33 cellular contexts compared by ENCODE assay signal in the genomic region with DNA sequence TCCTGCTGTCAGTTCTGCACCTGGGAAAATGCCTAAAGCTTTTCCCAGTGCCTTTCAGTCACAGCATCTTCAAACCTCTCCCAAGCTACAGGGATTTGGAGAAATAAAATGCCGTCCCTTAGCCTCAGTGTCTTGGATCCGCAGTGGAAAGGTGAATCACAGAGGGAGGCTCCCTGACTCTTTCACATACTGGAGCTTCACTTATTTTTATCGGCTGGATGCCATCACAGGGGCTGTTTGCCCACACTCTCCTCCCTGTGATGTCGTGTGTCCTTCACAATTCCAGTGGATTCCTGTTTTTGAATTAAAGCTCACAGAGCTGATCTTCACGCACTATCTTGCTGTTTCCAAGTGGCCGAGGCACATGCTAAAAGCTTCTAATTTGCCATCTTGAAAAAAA.
"Had no signal": no experiment of that assay in that cellular context is flagged by ENCODE, and none has a peak within 500 bp of the region (broad histone marks: within the 10 kb centered on the region; RNA-seq: fewer than 3 reads in every experiment).

No MANE protein-coding gene starts in this region.

- H3K4me3 Mint-ChIP-seq: activated naive CD8-positive, alpha-beta T cell treated with anti-CD3 and anti-CD28 coated beads for 36 hours; stimulated activated memory B cell treated with anti-CD40 and anti-IgM and Interleukin-4, amounts not matched to agents 10 μg/mL and 1 μg/mL and 100 μg/mL, for 72 hours; stimulated activated naive CD8-positive, alpha-beta T cell treated with anti-CD3 and anti-CD28 coated beads, Interleukin-15, amount 100 ng/mL, for 72 hours had no signal

- H3K4me1 ChIP-seq: adrenal gland, body of pancreas, colonic mucosa, left lung, lower lobe of right lung, parathyroid adenoma, psoas muscle, sigmoid colon, suprapubic skin, tibial artery, upper lobe of right lung had no signal

- H3K36me3 ChIP-seq: adrenal gland, colonic mucosa, left lung, lower lobe of right lung, sigmoid colon, suprapubic skin, tibial artery, upper lobe of right lung had no signal

- H3K9ac ChIP-seq: parathyroid adenoma had no signal

- H3K4me1 Mint-ChIP-seq: activated naive CD8-positive, alpha-beta T cell treated with anti-CD3 and anti-CD28 coated beads for 36 hours; naive B cell; stimulated activated memory B cell treated with anti-CD40 and anti-IgM and Interleukin-4, amounts not matched to agents 10 μg/mL and 1 μg/mL and 100 μg/mL, for 72 hours; stimulated activated naive CD8-positive, alpha-beta T cell treated with anti-CD3 and anti-CD28 coated beads, Interleukin-15, amount 100 ng/mL, for 72 hours had no signal

- H3K27me3 ChIP-seq: adrenal gland, body of pancreas, colonic mucosa, dorsolateral prefrontal cortex, left lung, sigmoid colon, suprapubic skin, tibial artery, upper lobe of right lung had no signal

- H3K27me3 Mint-ChIP-seq: activated naive CD8-positive, alpha-beta T cell treated with anti-CD3 and anti-CD28 coated beads for 36 hours; naive B cell; stimulated activated memory B cell treated with anti-CD40 and anti-IgM and Interleukin-4, amounts not matched to agents 10 μg/mL and 1 μg/mL and 100 μg/mL, for 72 hours; stimulated activated naive CD8-positive, alpha-beta T cell treated with anti-CD3 and anti-CD28 coated beads, Interleukin-15, amount 100 ng/mL, for 72 hours had no signal

- H3K27ac ChIP-seq: adrenal gland, body of pancreas, colonic mucosa, dorsolateral prefrontal cortex, left lung, lower lobe of right lung, parathyroid adenoma, psoas muscle, sigmoid colon, suprapubic skin, tibial artery, upper lobe of right lung, VCaP had no signal

- H3K4me3 ChIP-seq: adrenal gland, body of pancreas, colonic mucosa, dorsolateral prefrontal cortex, left lung, lower lobe of right lung, psoas muscle, sigmoid colon, suprapubic skin, tibial artery, upper lobe of right lung had no signal

- DNase-seq: activated CD4-positive, alpha-beta T cell treated with anti-CD3 and anti-CD28 coated beads for 4 hours; activated CD4-positive, alpha-beta T cell treated with anti-CD3 and anti-CD28 coated beads, Interleukin-2, amount 50 U/mL, for 48 hours; activated CD8-positive, alpha-beta memory T cell treated with anti-CD3 and anti-CD28 coated beads for 24 hours; activated effector memory CD4-positive, alpha-beta T cell treated with Interleukin-2 at 50 U/mL for 16 hours; activated naive CD4-positive, alpha-beta T cell treated with Interleukin-2 at 50 U/mL for 16 hours; activated naive CD8-positive, alpha-beta T cell treated with anti-CD3 and anti-CD28 coated beads for 36 hours; adrenal gland; aorta; body of pancreas; colonic mucosa; dorsolateral prefrontal cortex; effector memory CD4-positive, alpha-beta T cell; kidney glomerular epithelial cell; left lung; lower lobe of right lung; naive B cell; nucleus accumbens; psoas muscle; sigmoid colon; small intestine; stimulated activated CD4-positive, alpha-beta T cell treated with anti-CD3 and anti-CD28 coated beads, Interleukin-1b, Interleukin-23, amount 100 ng/mL, for 48 hours; stimulated activated CD4-positive, alpha-beta T cell treated with anti-CD3 and anti-CD28 coated beads, Interleukin-4, amount 100 ng/mL, for 4 hours; stimulated activated CD8-positive, alpha-beta memory T cell treated with anti-CD3 and anti-CD28 coated beads, Interleukin-4, amount 100 ng/mL, for 48 hours; stimulated activated naive CD8-positive, alpha-beta T cell treated with anti-CD3 and anti-CD28 coated beads, Interleukin-15, amount 100 ng/mL, for 72 hours; T-helper 9 cell; tibial artery; upper lobe of right lung had no signal

- FAIRE-seq: frontal cortex, small intestine, TTC549 had no signal

- H3K36me3 Mint-ChIP-seq: activated naive CD8-positive, alpha-beta T cell treated with anti-CD3 and anti-CD28 coated beads for 36 hours; naive B cell; stimulated activated memory B cell treated with anti-CD40 and anti-IgM and Interleukin-4, amounts not matched to agents 10 μg/mL and 1 μg/mL and 100 μg/mL, for 72 hours had no signal

- ATAC-seq: body of pancreas; left lung; psoas muscle; stimulated activated memory B cell treated with anti-CD40 and anti-IgM and Interleukin-4, amounts not matched to agents 10 μg/mL and 1 μg/mL and 100 μg/mL, for 72 hours; stimulated activated naive CD8-positive, alpha-beta T cell treated with anti-CD3 and anti-CD28 coated beads, Interleukin-15, amount 100 ng/mL, for 72 hours had no signal

- H2AFZ ChIP-seq: parathyroid adenoma had no signal

- H3K79me2 ChIP-seq: parathyroid adenoma had no signal

- H3K9me3 ChIP-seq: body of pancreas, colonic mucosa, left lung, lower lobe of right lung, psoas muscle, sigmoid colon, tibial artery, upper lobe of right lung had no signal

- H3K27ac Mint-ChIP-seq: activated naive CD8-positive, alpha-beta T cell treated with anti-CD3 and anti-CD28 coated beads for 36 hours; naive B cell; stimulated activated memory B cell treated with anti-CD40 and anti-IgM and Interleukin-4, amounts not matched to agents 10 μg/mL and 1 μg/mL and 100 μg/mL, for 72 hours; stimulated activated naive CD8-positive, alpha-beta T cell treated with anti-CD3 and anti-CD28 coated beads, Interleukin-15, amount 100 ng/mL, for 72 hours had no signal

- H3K9me3 Mint-ChIP-seq: stimulated activated memory B cell treated with anti-CD40 and anti-IgM and Interleukin-4, amounts not matched to agents 10 μg/mL and 1 μg/mL and 100 μg/mL, for 72 hours had no signal
